8 cellular contexts compared by ENCODE assay signal in the genomic region with DNA sequence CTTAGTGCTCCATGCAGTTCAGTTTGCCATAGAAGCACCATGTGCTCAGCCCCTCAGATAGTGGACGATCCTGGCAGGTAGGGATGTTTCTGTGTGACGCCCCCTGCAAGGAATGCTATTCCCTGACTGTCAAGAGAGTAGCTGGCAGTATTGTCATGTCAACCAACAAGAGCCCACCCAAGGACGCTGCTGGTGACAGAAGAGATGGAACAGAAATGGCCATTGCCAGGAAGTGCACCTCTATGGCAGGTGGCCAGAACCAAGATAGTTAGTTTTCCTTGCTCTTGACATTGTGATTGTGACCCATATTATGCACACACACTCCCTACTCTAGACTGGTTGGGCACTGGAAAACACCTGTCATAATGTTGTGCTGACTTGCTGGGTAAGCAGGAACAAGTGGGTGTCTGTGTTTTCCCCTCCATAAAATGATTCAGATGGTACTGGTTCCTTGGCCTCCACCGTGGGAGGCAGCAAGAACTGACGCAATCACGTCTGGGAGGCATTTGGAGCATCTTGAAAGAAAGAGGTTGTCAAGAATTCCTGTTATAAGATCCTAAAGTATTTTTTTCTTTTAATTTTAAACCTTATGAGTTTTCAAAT.
DNase-seq lines count a peak whose midpoint lies in the region; ATAC-seq and TF ChIP-seq lines count a peak whose summit lies in the region.

No MANE protein-coding gene starts in this region.

- H3K4me1 Mint-ChIP-seq in MCF 10A (ENCODE audit: insufficient read depth, unreplicated experiment) = peaks cover 5% of the 10 kb centered on the region

- ATAC-seq in HG03159 (IDR thresholded peaks at IDR 0.05; ENCODE audit: unreplicated experiment) (no peak), HG03139 (IDR thresholded peaks at IDR 0.05; ENCODE audit: unreplicated experiment) (no peak)

- H2AFZ ChIP-seq in smooth muscle cell (ENCODE audit: low read depth) = no peak overlapping the region

- H3K4me1 ChIP-seq in smooth muscle cell (ENCODE audit: low read depth) = no peaks in the 10 kb centered on the region

- WGBS in smooth muscle cell (ENCODE audit: low lambda C conversion rate) = 56% methylated on average over 6 of the region's 6 CpGs

- H3K27me3 Mint-ChIP-seq in MCF 10A (ENCODE audit: insufficient read depth, unreplicated experiment) = peaks cover 67% of the 10 kb centered on the region

- DNase-seq in Daoy (ENCODE audit: low read depth) (peak; percentile 78), T-helper 1 cell (peak in 3 of 5 donors; percentile 16 to 36 (median 27)), MCF 10A (ENCODE audit: unreplicated experiment) (peak; percentile 25), smooth muscle cell (lab: John Stamatoyannopoulos, UW; ENCODE audit: unreplicated experiment) (no peak), NCI-H1048 (lab: John Stamatoyannopoulos, UW) (no peak), HK-2 (ENCODE audit: unreplicated experiment) (no peak)

- H3K27ac Mint-ChIP-seq in MCF 10A (ENCODE audit: low read depth, unreplicated experiment) = no peak overlapping the region

- peaks cover 8% of the 10 kb centered on the region for H3F3A ChIP-seq in smooth muscle cell (ENCODE audit: low read depth)

- no peaks in the 10 kb centered on the region for H3K79me2 ChIP-seq in smooth muscle cell (ENCODE audit: low read depth)

- H3K27ac ChIP-seq in smooth muscle cell (ENCODE audit: low read depth) = peak overlapping the region; percentile 85

- H3K36me3 Mint-ChIP-seq in MCF 10A (ENCODE audit: insufficient read depth, unreplicated experiment) = no peaks in the 10 kb centered on the region

- H3K9ac ChIP-seq in smooth muscle cell (ENCODE audit: low read depth) = peak overlapping the region; percentile 51

- CTCF ChIA-PET in MCF 10A (lab: Yijun Ruan, JAX) = interaction anchor here (0.7 kb wide), 1 partner anchor 146 kb away, joined by 3 read pairs; no protein-coding TSS in a partner anchor

- no peak overlapping the region for H3K4me3 ChIP-seq in smooth muscle cell

- H3K4me3 Mint-ChIP-seq in MCF 10A (ENCODE audit: unreplicated experiment) = no peak overlapping the region

- no TSS peak for BruUV-seq in MCF 10A (replicated peaks; lab: Mats Ljungman, UMichigan)

- intact Hi-C loops in MCF 10A (cut with micrococcal nuclease) = no loop called here

- no peaks in the 10 kb centered on the region for H3K9me3 ChIP-seq in smooth muscle cell (replicated peaks; ENCODE audit: low read depth)

- no peaks in the 10 kb centered on the region for H3K36me3 ChIP-seq in smooth muscle cell (ENCODE audit: low read depth)

- H3K9me3 Mint-ChIP-seq in MCF 10A (ENCODE audit: unreplicated experiment) = no peaks in the 10 kb centered on the region

- no peaks in the 10 kb centered on the region for H4K20me1 ChIP-seq in smooth muscle cell (ENCODE audit: low read depth)

- no peaks in the 10 kb centered on the region for H3K27me3 ChIP-seq in smooth muscle cell (ENCODE audit: low read depth)

- POLR2A ChIA-PET in MCF 10A (lab: Yijun Ruan, JAX) = no interaction called here

- TF ChIP-seq CTCF in MCF 10A (IDR thresholded peaks at IDR 0.05; ENCODE audit: unreplicated experiment) = no peak
- TF ChIP-seq CTCF in smooth muscle cell (IDR thresholded peaks at IDR 0.05; ENCODE audit: borderline replicate concordance, insufficient read depth, poor library complexity, severe bottlenecking) = no peak

- peak overlapping the region; percentile 66 for H3K4me2 ChIP-seq in smooth muscle cell

Comparison
In these comparisons a context has a peak if more than half of its experiments do, and no peak if none do; other contexts are left out.
1. DNase-seq: peak in Daoy (single experiment), T-helper 1 cell (3 of 5) and MCF 10A (single experiment); none in smooth muscle cell (single experiment), NCI-H1048 (single experiment) and HK-2 (single experiment).